In genomic region chr1:112337028-112337531, GRCh38 we compare ENCODE assay signal across 9 cellular contexts. TPM values are rescaled to one million over a fixed set of nuclear protein-coding genes. Genes with fewer than 3 reads are reported as not detected.
DNase-seq lines count a peak whose midpoint lies in the region; ATAC-seq and TF ChIP-seq lines count a peak whose summit lies in the region.
"Had no signal": no experiment of that assay in that cellular context is flagged by ENCODE, and none has a peak within 500 bp of the region (broad histone marks: within the 10 kb centered on the region; RNA-seq: fewer than 3 reads in every experiment).

No MANE protein-coding gene starts in this region.

- no peaks in the 10 kb centered on the region for H3K9me3 Mint-ChIP-seq in CD8-positive, alpha-beta T cell
- peaks cover 4% of the 10 kb centered on the region for H3K9me3 Mint-ChIP-seq in memory B cell

- H3K4me3 ChIP-seq in CD8-positive, alpha-beta T cell (ENCODE audit: low read depth, low read length) = no peak overlapping the region
- H3K4me3 ChIP-seq in H7 (ENCODE audit: insufficient read depth, low read depth, low read length) = no peak overlapping the region

- peak overlapping the region; percentile 67 for H3K4me3 Mint-ChIP-seq in CD8-positive, alpha-beta T cell
- H3K4me3 Mint-ChIP-seq in memory B cell = no peak overlapping the region
- H3K4me3 Mint-ChIP-seq: naive B cell had no signal

- no peaks in the 10 kb centered on the region for H3K4me1 ChIP-seq in CD8-positive, alpha-beta T cell (ENCODE audit: insufficient read depth, low read length)

- H3K27me3 Mint-ChIP-seq in CD8-positive, alpha-beta T cell (ENCODE audit: low read depth) = peaks cover 21% of the 10 kb centered on the region
- peaks cover 14% of the 10 kb centered on the region for H3K27me3 Mint-ChIP-seq in memory B cell

- H3K9me3 ChIP-seq in CD8-positive, alpha-beta T cell (ENCODE audit: low read length) = no peaks in the 10 kb centered on the region

- no peak for DNase-seq in CD8-positive, alpha-beta T cell
- DNase-seq in H7 (peak; percentile 53), OCI-M1 (lab: John Stamatoyannopoulos, UW) (peak; percentile 65), cerebellar cortex (ENCODE audit: low spot score) (peak; percentile 65), memory B cell (ENCODE audit: low spot score in 2 of 2) (no peak), kidney glomerular epithelial cell (lab: John Stamatoyannopoulos, UW) (no peak), germinal center (ENCODE audit: low spot score) (no peak)
- DNase-seq: naive B cell had no signal

- peak; percentile 63 for ATAC-seq in CD8-positive, alpha-beta T cell
- ATAC-seq in memory B cell (ENCODE audit: low read depth) = peak; percentile 52
- no peak for ATAC-seq in HG02870 (IDR thresholded peaks at IDR 0.05; ENCODE audit: unreplicated experiment)

- H3K36me3 Mint-ChIP-seq in CD8-positive, alpha-beta T cell = no peaks in the 10 kb centered on the region
- H3K36me3 Mint-ChIP-seq in memory B cell = no peaks in the 10 kb centered on the region
- H3K36me3 Mint-ChIP-seq: naive B cell had no signal

- H3K27me3 ChIP-seq in CD8-positive, alpha-beta T cell (ENCODE audit: insufficient read depth, low read length) = no peaks in the 10 kb centered on the region
- H3K27me3 ChIP-seq in H7 (ENCODE audit: control insufficient read depth, insufficient read depth, low read length) = peaks cover 2% of the 10 kb centered on the region; the same call in 1 of the 2 replicates

- peak; percentile 47 for TF ChIP-seq CTCF in CD8-positive, alpha-beta T cell (IDR thresholded peaks at IDR 0.05)

- CTCF ChIA-PET in CD8-positive, alpha-beta T cell (lab: Charles Lee) = interaction anchor here (0.7 to 1.2 kb wide), 5 partner anchors 8 to 40 kb away, joined by 3 to 5 read pairs (median 4); no protein-coding TSS in a partner anchor

- intact Hi-C loops in CD8-positive, alpha-beta T cell (cut with DNase I, micrococcal nuclease) = loop anchor here in 1 of 2 experiments (10.0 kb wide), 1 partner anchor 852 kb away; no protein-coding TSS in a partner anchor

- peaks cover 10% of the 10 kb centered on the region for H3K4me1 Mint-ChIP-seq in CD8-positive, alpha-beta T cell (ENCODE audit: low read depth)
- H3K4me1 Mint-ChIP-seq in memory B cell = peaks cover 4% of the 10 kb centered on the region

- H3K27ac Mint-ChIP-seq in CD8-positive, alpha-beta T cell = no peak overlapping the region
- no peak overlapping the region for H3K27ac Mint-ChIP-seq in memory B cell

- POLR2A ChIA-PET in CD8-positive, alpha-beta T cell (lab: Charles Lee) = no interaction called here

- no peak overlapping the region for H3K27ac ChIP-seq in CD8-positive, alpha-beta T cell (ENCODE audit: low read depth, low read length)

- no peaks in the 10 kb centered on the region for H3K36me3 ChIP-seq in CD8-positive, alpha-beta T cell (ENCODE audit: insufficient read depth, low read length)
- H3K36me3 ChIP-seq in H7 (replicated peaks; ENCODE audit: control insufficient read depth, insufficient read depth, low read length) = no peaks in the 10 kb centered on the region

RNA-seq across cellular contexts. Expression of gene CTTNBP2NL, which starts 58.9 kb away (rescaled TPM):
- not detected for total RNA-seq in CD8-positive, alpha-beta T cell
- total RNA-seq in H7 (2014; rRNA removed; shearing (Covaris generic)) = 9.7 and 15.3 TPM in 2 replicates

Comparison
In these comparisons a context has a peak if more than half of its experiments do, and no peak if none do; other contexts are left out.
1. DNase-seq: peak in H7 (single experiment), OCI-M1 (single experiment) and cerebellar cortex (single experiment); none in CD8-positive, alpha-beta T cell (0 of 7), memory B cell (0 of 2), kidney glomerular epithelial cell (single experiment) and germinal center (single experiment).